24 cellular contexts compared by ENCODE assay signal in the genomic region with DNA sequence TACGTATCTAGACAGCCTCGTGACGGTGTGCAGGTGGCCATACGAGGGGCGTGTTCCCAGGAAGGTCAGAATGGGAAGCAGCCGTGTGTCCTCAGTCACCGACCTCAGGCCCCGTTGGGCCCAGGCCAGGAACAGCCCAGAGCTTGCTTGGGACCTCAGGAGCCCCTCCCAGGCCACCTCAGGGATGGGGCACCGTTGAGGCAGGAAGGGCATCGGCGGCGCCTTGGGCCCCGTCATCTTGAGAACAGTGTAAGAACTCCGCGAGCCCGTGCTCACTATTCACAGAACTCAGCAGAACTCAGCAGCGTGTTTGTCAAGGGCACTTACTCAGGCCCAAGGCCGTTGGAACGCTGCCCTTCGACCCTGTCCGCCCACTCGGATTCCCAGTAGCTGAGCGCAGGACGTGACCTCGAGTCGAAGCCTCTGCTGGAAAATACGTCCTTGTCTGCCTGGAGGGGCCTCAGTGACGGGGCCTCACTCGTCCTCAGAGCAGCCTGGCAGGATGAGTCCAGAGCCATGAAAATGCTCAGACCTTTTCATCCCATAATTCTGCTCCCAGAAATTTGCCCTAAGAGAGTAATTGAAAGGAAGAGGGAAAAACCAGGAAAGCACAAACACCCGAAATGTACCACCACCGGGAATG.
DNase-seq lines count a peak whose midpoint lies in the region; ATAC-seq, FAIRE-seq and TF ChIP-seq lines count a peak whose summit lies in the region.
"Had no signal": no experiment of that assay in that cellular context is flagged by ENCODE, and none has a peak within 500 bp of the region (broad histone marks: within the 10 kb centered on the region; RNA-seq: fewer than 3 reads in every experiment).

No MANE protein-coding gene starts in this region.

- TF ChIP-seq CTCF in right atrium auricular region (IDR thresholded peaks at IDR 0.05) (no peak), kidney (IDR thresholded peaks at IDR 0.05; ENCODE audit: borderline replicate concordance, extremely low read depth, insufficient read depth) (no peak), neural crest cell (conservative IDR thresholded peaks at IDR 0.05) (no peak)

- ATAC-seq in Right ventricle myocardium superior (ENCODE audit: poor library complexity), result no peak
- no peak for ATAC-seq in activated T-helper 17 cell treated with anti-CD3 and anti-CD28 coated beads, Interleukin-2, amount 50 U/mL, for 72 hours (replicated peaks)

- FAIRE-seq in kidney (lab: Jason Lieb, UNC), result no peak
- FAIRE-seq: GM12892, GM19239, RCC 7860 had no signal

- H3K36me3 Mint-ChIP-seq in neural crest cell (ENCODE audit: low read depth), result no peaks in the 10 kb centered on the region
- H3K36me3 Mint-ChIP-seq in activated T-helper 17 cell treated with anti-CD3 and anti-CD28 coated beads, Interleukin-2, amount 50 U/mL, for 72 hours (ENCODE audit: low read depth), result no peaks in the 10 kb centered on the region

- H3K27ac Mint-ChIP-seq in neural crest cell (ENCODE audit: unreplicated experiment), result peak overlapping the region; percentile 13
- no peak overlapping the region for H3K27ac Mint-ChIP-seq in activated T-helper 17 cell treated with anti-CD3 and anti-CD28 coated beads, Interleukin-2, amount 50 U/mL, for 72 hours

- H3K27ac ChIP-seq in right atrium auricular region (no peak overlapping the region), kidney (ENCODE audit: low read depth in 2 of 2, low read length in 2 of 2) (no peak overlapping the region)
- H3K27ac ChIP-seq: SJSA1 had no signal

- H3K9me3 ChIP-seq in right atrium auricular region (no peaks in the 10 kb centered on the region), kidney (ENCODE audit: control insufficient read depth in 1 of 2, low read length in 2 of 2) (no peaks in the 10 kb centered on the region)
- H3K9me3 ChIP-seq: SJSA1 had no signal

- H3K27me3 ChIP-seq in right atrium auricular region, result no peaks in the 10 kb centered on the region
- H3K27me3 ChIP-seq: SJSA1 had no signal

- no peak overlapping the region for H3K9ac ChIP-seq in kidney (ENCODE audit: low read length in 2 of 2)

- H3K4me3 ChIP-seq in right atrium auricular region (no peak overlapping the region), kidney (ENCODE audit: low read length in 2 of 2) (no peak overlapping the region)
- H3K4me3 ChIP-seq: SJSA1 had no signal

- no peak overlapping the region for H3K4me3 Mint-ChIP-seq in neural crest cell
- H3K4me3 Mint-ChIP-seq in activated T-helper 17 cell treated with anti-CD3 and anti-CD28 coated beads, Interleukin-2, amount 50 U/mL, for 72 hours, result no peak overlapping the region

- no peaks in the 10 kb centered on the region for H3K27me3 Mint-ChIP-seq in neural crest cell (ENCODE audit: low read depth)
- no peaks in the 10 kb centered on the region for H3K27me3 Mint-ChIP-seq in activated T-helper 17 cell treated with anti-CD3 and anti-CD28 coated beads, Interleukin-2, amount 50 U/mL, for 72 hours

- H3K9me3 Mint-ChIP-seq in neural crest cell, result peaks cover 1% of the 10 kb centered on the region
- no peaks in the 10 kb centered on the region for H3K9me3 Mint-ChIP-seq in activated T-helper 17 cell treated with anti-CD3 and anti-CD28 coated beads, Interleukin-2, amount 50 U/mL, for 72 hours

- intact Hi-C loops in Right ventricle myocardium superior (cut with DNase I), result no loop called here
- intact Hi-C loops in kidney (cut with DNase I), result no loop called here

- H3K4me1 ChIP-seq in right atrium auricular region, result no peaks in the 10 kb centered on the region
- no peaks in the 10 kb centered on the region for H3K4me1 ChIP-seq in kidney (ENCODE audit: control insufficient read depth in 1 of 2, insufficient read depth in 1 of 2, low read depth in 1 of 2, low read length in 2 of 2)
- H3K4me1 ChIP-seq: SJSA1 had no signal

- H3K4me1 Mint-ChIP-seq in neural crest cell, result peaks cover 25% of the 10 kb centered on the region
- H3K4me1 Mint-ChIP-seq in activated T-helper 17 cell treated with anti-CD3 and anti-CD28 coated beads, Interleukin-2, amount 50 U/mL, for 72 hours, result no peaks in the 10 kb centered on the region

- DNase-seq in Right ventricle myocardium superior (peak; percentile 31), right atrium auricular region (ENCODE audit: low spot score) (no peak), kidney (peak; percentile 65), neural crest cell (ENCODE audit: low read depth, low spot score) (no peak), NCI-H526 treated with DMSO at 0.1 percent for 48 hours (lab: John Stamatoyannopoulos, UW) (no peak), SIG-M5 (lab: John Stamatoyannopoulos, UW) (no peak)
- DNase-seq: 8988T, ACHN, Calu3, DMS79 treated with DMSO at 0.1 percent for 48 hours, GF-D8, KBM-7, MV-4-11, NCI-H1105, NCI-H1436 treated with DMSO at 0.1 percent for 48 hours, NCI-H187 treated with DMSO at 0.1 percent for 48 hours, NCI-H2171 treated with DMSO at 0.1 percent for 48 hours, NCI-H524, NCI-H774 had no signal

- no peaks in the 10 kb centered on the region for H3K36me3 ChIP-seq in right atrium auricular region
- H3K36me3 ChIP-seq in kidney (ENCODE audit: control insufficient read depth in 1 of 2, insufficient read depth in 2 of 2, low read length in 2 of 2), result no peaks in the 10 kb centered on the region
- H3K36me3 ChIP-seq: SJSA1 had no signal

Comparison
In these comparisons a context has a peak if more than half of its experiments do, and no peak if none do; other contexts are left out.
1. DNase-seq: peak in Right ventricle myocardium superior (single experiment) and kidney (single experiment); none in right atrium auricular region (single experiment), neural crest cell (single experiment), NCI-H526 treated with DMSO at 0.1 percent for 48 hours (single experiment) and SIG-M5 (single experiment).